ENCODE assay signal across 17 cellular contexts in the genomic region with DNA sequence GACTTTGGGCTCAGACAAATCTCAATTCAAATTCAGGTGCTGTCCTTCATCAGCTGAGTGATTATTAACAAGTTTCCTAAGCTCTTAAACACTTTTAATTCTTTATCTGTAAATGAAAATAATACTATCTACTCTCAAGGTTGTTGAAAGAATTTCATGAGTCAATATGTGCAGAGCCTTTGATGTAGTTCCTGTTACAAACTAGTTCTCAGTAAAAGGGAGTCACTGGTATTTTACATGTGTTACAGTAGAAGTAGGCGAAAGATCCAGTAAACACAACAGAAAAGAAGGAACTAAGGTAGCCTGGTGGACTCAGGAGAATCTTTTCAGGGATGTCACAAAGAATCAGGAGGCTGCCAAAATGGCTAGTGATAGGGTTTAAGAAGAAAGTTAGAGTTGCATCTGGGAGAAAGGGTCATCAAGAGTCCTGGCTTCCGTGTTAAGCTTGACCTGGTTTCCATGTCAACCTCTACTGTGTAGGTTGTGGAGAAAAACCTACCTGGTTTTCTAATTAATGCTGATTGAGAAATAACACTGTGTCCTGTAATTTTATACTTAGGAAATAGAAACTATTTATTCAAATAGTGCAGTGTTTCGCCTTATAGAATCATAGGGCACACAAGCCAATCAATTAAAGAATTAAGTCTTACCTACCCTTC. TPM values are rescaled to one million over a fixed set of nuclear protein-coding genes. Genes with fewer than 3 reads are reported as not detected.
A peak's percentile ranks its signal among the peaks of the same experiment; 100 is the strongest.
DNase-seq lines count a peak whose midpoint lies in the region; ATAC-seq and TF ChIP-seq lines count a peak whose summit lies in the region.
"Had no signal": no experiment of that assay in that cellular context is flagged by ENCODE, and none has a peak within 500 bp of the region (broad histone marks: within the 10 kb centered on the region; RNA-seq: fewer than 3 reads in every experiment).

No MANE protein-coding gene starts in this region.

- CTCF ChIA-PET in activated CD4-positive, alpha-beta T cell treated with anti-CD3 and anti-CD28 coated beads for 36 hours (lab: Charles Lee): no interaction called here
- CTCF ChIA-PET in T-cell (lab: Charles Lee): no interaction called here
- CTCF ChIA-PET in activated CD8-positive, alpha-beta T cell treated with anti-CD3 and anti-CD28 coated beads for 36 hours (lab: Charles Lee): no interaction called here

- no peaks in the 10 kb centered on the region for H3K27me3 Mint-ChIP-seq in activated CD4-positive, alpha-beta T cell treated with anti-CD3 and anti-CD28 coated beads for 36 hours
- H3K27me3 Mint-ChIP-seq in activated CD4-positive, alpha-beta T cell treated with anti-CD3 and anti-CD28 coated beads, Interleukin-2, amount 10 ng/mL, durations not matched to agents 24 days and 14 days: no peaks in the 10 kb centered on the region
- H3K27me3 Mint-ChIP-seq in T-cell: no peaks in the 10 kb centered on the region
- H3K27me3 Mint-ChIP-seq in activated CD8-positive, alpha-beta T cell treated with anti-CD3 and anti-CD28 coated beads for 36 hours: no peaks in the 10 kb centered on the region

- H3K9me3 Mint-ChIP-seq in activated CD4-positive, alpha-beta T cell treated with anti-CD3 and anti-CD28 coated beads for 36 hours (ENCODE audit: low read depth): no peaks in the 10 kb centered on the region
- H3K9me3 Mint-ChIP-seq in activated CD4-positive, alpha-beta T cell treated with anti-CD3 and anti-CD28 coated beads, Interleukin-2, amount 10 ng/mL, durations not matched to agents 24 days and 14 days: peaks cover 3% of the 10 kb centered on the region
- H3K9me3 Mint-ChIP-seq in T-cell: no peaks in the 10 kb centered on the region
- no peaks in the 10 kb centered on the region for H3K9me3 Mint-ChIP-seq in activated CD8-positive, alpha-beta T cell treated with anti-CD3 and anti-CD28 coated beads for 36 hours

- H3K27ac ChIP-seq in BLaER1: peak overlapping the region; percentile 57; the same call in 1 of the 2 replicates
- H3K27ac ChIP-seq: KMS-11 had no signal

- peak overlapping the region; percentile 53 for H3K27ac Mint-ChIP-seq in activated CD4-positive, alpha-beta T cell treated with anti-CD3 and anti-CD28 coated beads for 36 hours
- H3K27ac Mint-ChIP-seq in activated CD4-positive, alpha-beta T cell treated with anti-CD3 and anti-CD28 coated beads, Interleukin-2, amount 10 ng/mL, durations not matched to agents 24 days and 14 days: no peak overlapping the region
- peak overlapping the region; percentile 26 to 56 for H3K27ac Mint-ChIP-seq in T-cell
- H3K27ac Mint-ChIP-seq in activated CD8-positive, alpha-beta T cell treated with anti-CD3 and anti-CD28 coated beads for 36 hours: no peak overlapping the region

- no peak overlapping the region for H3K4me3 Mint-ChIP-seq in activated CD4-positive, alpha-beta T cell treated with anti-CD3 and anti-CD28 coated beads for 36 hours
- H3K4me3 Mint-ChIP-seq in activated CD4-positive, alpha-beta T cell treated with anti-CD3 and anti-CD28 coated beads, Interleukin-2, amount 10 ng/mL, durations not matched to agents 24 days and 14 days: no peak overlapping the region
- H3K4me3 Mint-ChIP-seq in T-cell: no peak overlapping the region
- H3K4me3 Mint-ChIP-seq in activated CD8-positive, alpha-beta T cell treated with anti-CD3 and anti-CD28 coated beads for 36 hours: no peak overlapping the region

- peaks cover 15% of the 10 kb centered on the region for H3K4me1 Mint-ChIP-seq in activated CD4-positive, alpha-beta T cell treated with anti-CD3 and anti-CD28 coated beads for 36 hours
- H3K4me1 Mint-ChIP-seq in activated CD4-positive, alpha-beta T cell treated with anti-CD3 and anti-CD28 coated beads, Interleukin-2, amount 10 ng/mL, durations not matched to agents 24 days and 14 days: peaks cover 11% of the 10 kb centered on the region
- peaks cover 13 to 28% (median 18%) of the 10 kb centered on the region in 3 donors for H3K4me1 Mint-ChIP-seq in T-cell
- peaks cover 11% of the 10 kb centered on the region for H3K4me1 Mint-ChIP-seq in activated CD8-positive, alpha-beta T cell treated with anti-CD3 and anti-CD28 coated beads for 36 hours (ENCODE audit: low read depth)

- H3K9me3 ChIP-seq in BLaER1: no peaks in the 10 kb centered on the region
- H3K9me3 ChIP-seq: BE2C had no signal

- POLR2A ChIA-PET in activated CD4-positive, alpha-beta T cell treated with anti-CD3 and anti-CD28 coated beads for 36 hours (lab: Charles Lee): interaction anchor here (1.1 kb wide), 1 partner anchor 21 kb away, joined by 5 read pairs; no protein-coding TSS in a partner anchor
- POLR2A ChIA-PET in T-cell (lab: Charles Lee): no interaction called here
- POLR2A ChIA-PET in activated CD8-positive, alpha-beta T cell treated with anti-CD3 and anti-CD28 coated beads for 36 hours (lab: Charles Lee): no interaction called here

- no peaks in the 10 kb centered on the region for H3K36me3 ChIP-seq in BLaER1
- H3K36me3 ChIP-seq: BE2C had no signal

- H3K9ac ChIP-seq in BLaER1: no peak overlapping the region
- H3K9ac ChIP-seq: KMS-11 had no signal

- H4K20me1 ChIP-seq in BLaER1: no peaks in the 10 kb centered on the region

- intact Hi-C loops in activated CD4-positive, alpha-beta T cell treated with anti-CD3 and anti-CD28 coated beads for 36 hours (cut with DNase I, micrococcal nuclease): no loop called here
- intact Hi-C loops in activated CD4-positive, alpha-beta T cell treated with anti-CD3 and anti-CD28 coated beads, Interleukin-2, amount 10 ng/mL, durations not matched to agents 24 days and 14 days (cut with micrococcal nuclease): no loop called here
- intact Hi-C loops in activated CD8-positive, alpha-beta T cell treated with anti-CD3 and anti-CD28 coated beads for 36 hours (cut with micrococcal nuclease): no loop called here

- no peak for DNase-seq in activated CD4-positive, alpha-beta T cell treated with anti-CD3 and anti-CD28 coated beads for 36 hours
- no peak for DNase-seq in activated CD4-positive, alpha-beta T cell treated with anti-CD3 and anti-CD28 coated beads, Interleukin-2, amount 10 ng/mL, durations not matched to agents 24 days and 14 days
- no peak for DNase-seq in T-cell
- DNase-seq in epithelial cell of esophagus (ENCODE audit: low read depth): peak; percentile 19
- no peak for DNase-seq in activated CD8-positive, alpha-beta T cell treated with anti-CD3 and anti-CD28 coated beads for 36 hours
- no peak for DNase-seq in globus pallidus (ENCODE audit: low spot score)
- no peak for DNase-seq in NCI-H2107 (lab: John Stamatoyannopoulos, UW)
- DNase-seq: 8988T, BE2C, DMS79 treated with DMSO at 0.1 percent for 48 hours, MV-4-11, NCI-H1694 treated with DMSO at 0.1 percent for 48 hours, NCI-H510A, NCI-H774, Right ventricle myocardium superior had no signal

- H3K4me2 ChIP-seq in BLaER1: peak overlapping the region; percentile 74
- H3K4me2 ChIP-seq: KMS-11 had no signal

- H3K36me3 Mint-ChIP-seq in activated CD4-positive, alpha-beta T cell treated with anti-CD3 and anti-CD28 coated beads for 36 hours (ENCODE audit: low read depth): no peaks in the 10 kb centered on the region
- H3K36me3 Mint-ChIP-seq in activated CD4-positive, alpha-beta T cell treated with anti-CD3 and anti-CD28 coated beads, Interleukin-2, amount 10 ng/mL, durations not matched to agents 24 days and 14 days (ENCODE audit: low read depth): no peaks in the 10 kb centered on the region
- peaks cover 5% of the 10 kb centered on the region for H3K36me3 Mint-ChIP-seq in T-cell
- H3K36me3 Mint-ChIP-seq in activated CD8-positive, alpha-beta T cell treated with anti-CD3 and anti-CD28 coated beads for 36 hours (ENCODE audit: low read depth): no peaks in the 10 kb centered on the region

- ATAC-seq in activated CD4-positive, alpha-beta T cell treated with anti-CD3 and anti-CD28 coated beads for 36 hours: peak; percentile 76
- ATAC-seq in T-cell (replicated peaks in 1 of 4): peak in 3 of 4 experiments; percentile 52 to 69 (median 60)
- ATAC-seq in activated CD8-positive, alpha-beta T cell treated with anti-CD3 and anti-CD28 coated beads for 36 hours: no peak

- no peak for TF ChIP-seq CTCF in epithelial cell of esophagus (IDR thresholded peaks at IDR 0.05; ENCODE audit: insufficient read depth, low read depth, low read length, missing control alignments)
- TF ChIP-seq CTCF in activated CD8-positive, alpha-beta T cell treated with anti-CD3 and anti-CD28 coated beads for 36 hours (IDR thresholded peaks at IDR 0.05): no peak

- peaks cover 19% of the 10 kb centered on the region for H3K4me1 ChIP-seq in BLaER1
- H3K4me1 ChIP-seq: BE2C had no signal

- no peaks in the 10 kb centered on the region for H3K27me3 ChIP-seq in BLaER1
- H3K27me3 ChIP-seq: BE2C had no signal

- H3K4me3 ChIP-seq in BLaER1 (no peak overlapping the region), epithelial cell of esophagus (ENCODE audit: low read length) (no peak overlapping the region)

RNA-seq across cellular contexts. Expression of gene TRIB2, which starts 58.3 kb away (rescaled TPM):
- total RNA-seq in activated CD4-positive, alpha-beta T cell treated with anti-CD3 and anti-CD28 coated beads for 36 hours: 1 to 10 TPM; 2.7 to 3.7 TPM
- total RNA-seq in activated CD4-positive, alpha-beta T cell treated with anti-CD3 and anti-CD28 coated beads, Interleukin-2, amount 10 ng/mL, durations not matched to agents 24 days and 14 days: 4.0 and 5.1 TPM in 2 replicates
- total RNA-seq in T-cell: 100 to 1,000 TPM; 111 to 131 (median 121) TPM
- 10 to 100 TPM in 1 of 2 experiments, 1 to 10 TPM in 1; 9.2 to 11.0 TPM for total RNA-seq in activated CD8-positive, alpha-beta T cell treated with anti-CD3 and anti-CD28 coated beads for 36 hours

Comparison
In these comparisons a context has a peak if more than half of its experiments do, and no peak if none do; other contexts are left out.
1. H3K27ac Mint-ChIP-seq: peak in activated CD4-positive, alpha-beta T cell treated with anti-CD3 and anti-CD28 coated beads for 36 hours (single experiment) and T-cell (2 of 2); none in activated CD4-positive, alpha-beta T cell treated with anti-CD3 and anti-CD28 coated beads, Interleukin-2, amount 10 ng/mL, durations not matched to agents 24 days and 14 days (single experiment) and activated CD8-positive, alpha-beta T cell treated with anti-CD3 and anti-CD28 coated beads for 36 hours (single experiment).
2. RNA of gene TRIB2, which starts 58.3 kb away (total RNA-seq): 111 to 131 TPM in T-cell; 9.2 to 11.0 TPM in activated CD8-positive, alpha-beta T cell treated with anti-CD3 and anti-CD28 coated beads for 36 hours, 4.0 to 5.1 TPM in activated CD4-positive, alpha-beta T cell treated with anti-CD3 and anti-CD28 coated beads, Interleukin-2, amount 10 ng/mL, durations not matched to agents 24 days and 14 days and 2.7 to 3.7 TPM in activated CD4-positive, alpha-beta T cell treated with anti-CD3 and anti-CD28 coated beads for 36 hours; every median in the first group is over 4 times any median in the second.